Comparison of ENCODE assay signal across 8 cellular contexts in the genomic region with DNA sequence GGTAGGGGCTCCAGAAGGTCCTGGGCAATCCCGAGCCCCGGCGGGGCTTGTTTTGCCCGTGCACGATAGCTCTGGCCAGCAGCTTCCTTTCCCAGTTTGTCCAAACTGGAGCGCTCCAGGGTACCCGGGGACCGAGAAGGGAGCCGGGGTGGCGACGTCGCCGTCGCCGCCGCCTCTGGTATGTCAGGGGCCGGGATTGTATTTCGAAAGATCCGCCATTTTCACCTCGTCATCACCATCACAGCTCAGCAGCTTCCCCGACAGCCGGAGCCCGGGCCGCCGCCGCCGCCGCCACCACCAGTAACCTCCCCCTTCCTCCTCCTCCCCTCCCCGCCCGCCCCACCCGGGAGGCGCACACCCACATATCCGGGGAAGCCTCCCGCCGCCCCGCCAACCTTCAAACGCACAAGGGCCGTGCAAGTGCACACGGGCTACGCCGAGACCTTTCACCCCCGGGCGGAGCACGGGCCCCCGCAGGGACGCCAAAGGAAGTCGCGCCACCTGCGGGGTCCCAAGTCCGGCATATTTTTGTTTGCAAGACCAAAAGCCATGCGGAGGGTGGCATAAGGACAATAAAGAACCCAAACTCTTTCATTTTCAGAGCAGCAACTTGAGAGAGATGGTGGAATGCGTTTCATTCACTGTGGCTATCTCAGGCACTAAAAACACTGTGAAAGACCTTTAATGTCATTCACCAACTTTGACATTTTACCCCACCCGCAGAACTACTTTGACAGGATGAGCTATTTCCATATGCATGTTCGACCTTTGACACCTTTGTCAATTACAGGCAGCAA. TPM values are rescaled to one million over a fixed set of nuclear protein-coding genes. Genes with fewer than 3 reads are reported as not detected.
DNase-seq lines count a peak whose midpoint lies in the region; ATAC-seq and TF ChIP-seq lines count a peak whose summit lies in the region.

Gene LIN54 (minus strand): TSS at position 302 of the 797 bp plus-strand sequence. CDS start 25,979 bp downstream, outside the sequence.

- H3K9me3 Mint-ChIP-seq in CD14-positive monocyte, result no peaks in the 10 kb centered on the region

- H3K27me3 ChIP-seq in Panc1 (ENCODE audit: control insufficient read depth, insufficient read depth, low read length) (no peaks in the 10 kb centered on the region), mucosa of stomach (ENCODE audit: control insufficient read depth, insufficient read depth, low read length) (no peaks in the 10 kb centered on the region)

- H3K27ac Mint-ChIP-seq in CD14-positive monocyte, result peak within 1 kb of the TSS; percentile 94 to 99 (median 98)

- intact Hi-C loops in CD14-positive monocyte (cut with micrococcal nuclease), result loop anchor here (5.0 kb wide), 1 partner anchor 108 kb away; the partner anchor contains the start of gene THAP9 (in 2 of the 2)
- intact Hi-C loops in Panc1 (cut with micrococcal nuclease; ENCODE audit: unreplicated experiment), result no loop called here

- H3K9ac ChIP-seq in mucosa of stomach (ENCODE audit: low read length), result peak within 1 kb of the TSS; percentile 82

- peak within 1 kb of the TSS; percentile 94 to 99 for H3K4me3 Mint-ChIP-seq in CD14-positive monocyte

- in situ Hi-C loops in Panc1 (cut with HindIII; ENCODE audit: low pct_unique_long_range_greater_than_20kb, low sequenced_read_pairs), result no loop called here

- peak within 1 kb of the TSS; percentile 76 to 80 for H3K4me3 ChIP-seq in Panc1 (ENCODE audit: low read depth in 2 of 2, low read length in 2 of 2)
- peak within 1 kb of the TSS; percentile 95 for H3K4me3 ChIP-seq in epithelial cell of proximal tubule (ENCODE audit: low read depth, low read length)
- H3K4me3 ChIP-seq in mucosa of stomach (ENCODE audit: low read length), result peak within 1 kb of the TSS; percentile 70

- CTCF ChIA-PET in Panc1 (lab: Charles Lee), result interaction anchor here (0.6 kb wide), 1 partner anchor 514 kb away, joined by 5 read pairs; no protein-coding TSS in a partner anchor

- peak; percentile 42 for ATAC-seq in GM19324 (IDR thresholded peaks at IDR 0.05; ENCODE audit: low FRiP score, unreplicated experiment)
- ATAC-seq in HG03521 (IDR thresholded peaks at IDR 0.05; ENCODE audit: unreplicated experiment), result peak; percentile 38
- peak; percentile 58 for ATAC-seq in Panc1

- H3K9me3 ChIP-seq in Panc1 (ENCODE audit: control insufficient read depth, insufficient read depth, low read depth, low read length), result no peaks in the 10 kb centered on the region
- H3K9me3 ChIP-seq in mucosa of stomach (ENCODE audit: control insufficient read depth, low read length), result no peaks in the 10 kb centered on the region

- no peaks in the 10 kb centered on the region; the same call in 1 of the 2 replicates for H3K36me3 ChIP-seq in Panc1 (ENCODE audit: control insufficient read depth, insufficient read depth, low read length)
- no peaks in the 10 kb centered on the region for H3K36me3 ChIP-seq in mucosa of stomach (ENCODE audit: control insufficient read depth, insufficient read depth, low read length)

- H3K27me3 Mint-ChIP-seq in CD14-positive monocyte (ENCODE audit: low read depth in 3 of 3), result peaks cover 0 to 1% (median 0%) of the 10 kb centered on the region in 3 donors

- H3K27ac ChIP-seq in Panc1 (ENCODE audit: low read length), result peak within 1 kb of the TSS; percentile 70

- H3K36me3 Mint-ChIP-seq in CD14-positive monocyte, result no peaks in the 10 kb centered on the region

- POLR2A ChIA-PET in Panc1 (lab: Charles Lee), result interaction anchor here (0.6 to 0.7 kb wide), 4 partner anchors 8 to 1572 kb away, joined by 3 to 14 read pairs (median 9); partner anchors contain the start of gene CDS1

- TF ChIP-seq CTCF in CD14-positive monocyte (IDR thresholded peaks at IDR 0.05), result no peak
- no peak for TF ChIP-seq CTCF in Panc1 (IDR thresholded peaks at IDR 0.05)
- no peak for TF ChIP-seq CTCF in epithelial cell of proximal tubule (conservative IDR thresholded peaks at IDR 0.05; ENCODE audit: low read depth, low read length)

- H3K4me1 Mint-ChIP-seq in CD14-positive monocyte, result peaks cover 43% of the 10 kb centered on the region

- DNase-seq in CD14-positive monocyte (ENCODE audit: low spot score), result peak; percentile 90
- no peak for DNase-seq in Panc1 (ENCODE audit: low read depth, low spot score)
- DNase-seq in activated T-cell treated with anti-CD3 and anti-CD28 coated beads, Interleukin-2, amount 50 U/mL, for 1 hour, result peak; percentile 82
- DNase-seq in epithelial cell of proximal tubule (ENCODE audit: low read depth), result no peak
- peak; percentile 85 for DNase-seq in stimulated activated CD8-positive, alpha-beta memory T cell treated with anti-CD3 and anti-CD28 coated beads, Interleukin-4, amount 100 ng/mL, for 48 hours

- H3K4me1 ChIP-seq in Panc1 (ENCODE audit: control insufficient read depth, insufficient read depth, low read length) (peaks cover 9% of the 10 kb centered on the region; the same call in 1 of the 2 replicates), mucosa of stomach (ENCODE audit: control insufficient read depth, insufficient read depth, low read length) (peaks cover 10% of the 10 kb centered on the region)

- no TSS peak for BruUV-seq in Panc1 (replicated peaks; lab: Mats Ljungman, UMichigan)

RNA-seq across cellular contexts. Expression of gene LIN54, which starts in this region (rescaled TPM):
- 1 to 10 TPM; 2.9 to 6.4 TPM for polyA plus RNA-seq in CD14-positive monocyte
- total RNA-seq in Panc1 (2021; ENCODE audit: unreplicated experiment) (14.5 TPM), epithelial cell of proximal tubule (8.4 and 14.7 TPM in 2 replicates)
- 4.3 TPM for polyA plus RNA-seq in Panc1 (2012; ENCODE audit: insufficient read length)

Comparison
In these comparisons a context has a peak if more than half of its experiments do, and no peak if none do; other contexts are left out.
1. DNase-seq: peak in CD14-positive monocyte (single experiment), activated T-cell treated with anti-CD3 and anti-CD28 coated beads, Interleukin-2, amount 50 U/mL, for 1 hour (single experiment) and stimulated activated CD8-positive, alpha-beta memory T cell treated with anti-CD3 and anti-CD28 coated beads, Interleukin-4, amount 100 ng/mL, for 48 hours (single experiment); none in Panc1 (single experiment) and epithelial cell of proximal tubule (single experiment).
2. Peak in every context shown above with its lines, with median percentiles within 50 percentile points of each other: ATAC-seq and H3K4me3 ChIP-seq.